ENCODE assay signal across 12 cellular contexts in the genomic region with DNA sequence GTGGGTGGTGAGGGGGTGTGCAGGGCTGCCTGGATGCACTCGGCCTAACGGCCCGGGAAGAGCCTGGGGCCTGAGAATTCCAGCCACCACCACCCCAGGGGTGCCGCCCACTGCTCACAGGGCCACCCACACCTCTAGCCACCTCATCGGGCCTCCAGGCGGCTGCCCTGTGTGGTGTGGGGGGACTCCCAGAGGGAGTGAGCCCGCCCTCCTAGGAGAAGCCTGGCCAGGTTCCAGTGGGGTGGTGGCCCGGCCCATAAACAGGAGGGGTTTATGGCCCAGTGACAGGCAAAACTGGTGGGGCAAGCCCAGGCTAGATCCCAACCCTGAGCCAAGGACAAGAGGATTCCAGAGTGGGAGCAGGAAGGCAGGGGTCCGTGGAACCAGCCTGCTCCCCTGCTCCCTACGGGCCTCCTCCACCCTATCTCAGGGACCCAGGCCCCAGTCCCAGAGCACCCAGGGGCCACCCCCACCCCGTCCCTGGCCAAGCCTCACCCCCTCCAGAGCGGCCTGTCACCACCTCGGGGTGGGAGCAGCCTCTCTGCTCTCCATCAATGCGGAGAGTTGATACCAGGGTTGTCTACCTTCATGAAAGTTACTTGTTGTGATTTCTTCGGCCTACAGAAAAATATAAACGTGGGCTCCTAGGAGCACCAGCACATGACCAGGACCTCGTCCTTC. TPM values are rescaled to one million over a fixed set of nuclear protein-coding genes. Genes with fewer than 3 reads are reported as not detected.
DNase-seq lines count a peak whose midpoint lies in the region; ATAC-seq and TF ChIP-seq lines count a peak whose summit lies in the region.
"Had no signal": no experiment of that assay in that cellular context is flagged by ENCODE, and none has a peak within 500 bp of the region (broad histone marks: within the 10 kb centered on the region; RNA-seq: fewer than 3 reads in every experiment).

No MANE protein-coding gene starts in this region.

- TF ChIP-seq EP300 in sigmoid colon (IDR thresholded peaks at IDR 0.05) = no peak

- TF ChIP-seq POLR2A in sigmoid colon (IDR thresholded peaks at IDR 0.05) = no peak

- intact Hi-C loops in sigmoid colon (cut with DNase I) = no loop called here

- H3K9ac ChIP-seq in duodenal mucosa (ENCODE audit: low read depth in 1 of 2, low read length in 2 of 2) = no peak overlapping the region

- peaks cover 19 to 20% of the 10 kb centered on the region in 2 donors for H3K4me1 ChIP-seq in duodenal mucosa (ENCODE audit: control insufficient read depth in 1 of 2, insufficient read depth in 2 of 2, low read length in 2 of 2)
- H3K4me1 ChIP-seq in sigmoid colon = peaks cover 0 to 27% (median 5%) of the 10 kb centered on the region in 4 donors

- peak; percentile 93 for DNase-seq in Daoy (ENCODE audit: low read depth)
- DNase-seq in NCI-H2171 treated with DMSO at 0.1 percent for 48 hours (lab: John Stamatoyannopoulos, UW) = peak; percentile 51
- peak; percentile 53 for DNase-seq in myocyte (ENCODE audit: low read depth)
- no peak for DNase-seq in sigmoid colon
- DNase-seq in NCI-H2227 (lab: John Stamatoyannopoulos, UW; ENCODE audit: unreplicated experiment) = no peak
- no peak for DNase-seq in hippocampal formation (lab: John Stamatoyannopoulos, UW)
- DNase-seq: activated T-cell treated with anti-CD3 and anti-CD28 coated beads, Interleukin-2, amount 50 U/mL, for 1 hour; dermis blood vessel endothelial cell; spleen; testis had no signal

- H3K27ac ChIP-seq in duodenal mucosa (ENCODE audit: low read depth, low read length) (peak overlapping the region; percentile 42), sigmoid colon (no peak overlapping the region)
- H3K27ac ChIP-seq: testis had no signal

- ATAC-seq in GM21825 (IDR thresholded peaks at IDR 0.05; ENCODE audit: unreplicated experiment) = no peak

- H3K4me3 ChIP-seq in duodenal mucosa (ENCODE audit: low read depth in 1 of 2, low read length in 2 of 2) (no peak overlapping the region), sigmoid colon (no peak overlapping the region)
- H3K4me3 ChIP-seq: spleen, testis had no signal

- peaks cover 0 to 4% of the 10 kb centered on the region in 2 donors for H3K9me3 ChIP-seq in duodenal mucosa (ENCODE audit: control insufficient read depth in 1 of 2, low read length in 2 of 2)
- no peaks in the 10 kb centered on the region for H3K9me3 ChIP-seq in sigmoid colon
- H3K9me3 ChIP-seq: testis had no signal

- WGBS in sigmoid colon, 2 donors = 14 to 68% methylated on average over 17 of the region's 17 CpGs

- no peak for TF ChIP-seq CTCF in sigmoid colon (IDR thresholded peaks at IDR 0.05)

- no peaks in the 10 kb centered on the region for H3K27me3 ChIP-seq in duodenal mucosa (ENCODE audit: control insufficient read depth in 1 of 2, insufficient read depth in 2 of 2, low read length in 2 of 2)
- no peaks in the 10 kb centered on the region for H3K27me3 ChIP-seq in sigmoid colon
- H3K27me3 ChIP-seq: spleen, testis had no signal

- H3K36me3 ChIP-seq in duodenal mucosa (ENCODE audit: control insufficient read depth in 1 of 2, insufficient read depth in 2 of 2, low read length in 2 of 2) = no peaks in the 10 kb centered on the region
- H3K36me3 ChIP-seq in sigmoid colon = no peaks in the 10 kb centered on the region
- H3K36me3 ChIP-seq: spleen had no signal

RNA-seq across cellular contexts. Expression of gene PDGFA, which starts 20.2 kb away (rescaled TPM):
- 23.1 and 34.1 TPM in 2 replicates for total RNA-seq in Daoy (2014; rRNA removed; shearing (Covaris generic))
- total RNA-seq in myocyte = 38.6 and 48.4 TPM in 2 replicates
- 46.7 TPM for polyA plus RNA-seq in myocyte (2012)
- 10 to 100 TPM; 33.9 to 38.5 (median 36.9) TPM for total RNA-seq in sigmoid colon
- 10 to 100 TPM; 19.7 to 21.6 (median 20.0) TPM for polyA plus RNA-seq in sigmoid colon

Comparison
In these comparisons a context has a peak if more than half of its experiments do, and no peak if none do; other contexts are left out.
1. DNase-seq: peak in Daoy (single experiment), NCI-H2171 treated with DMSO at 0.1 percent for 48 hours (single experiment) and myocyte (single experiment); none in sigmoid colon (single experiment), NCI-H2227 (single experiment) and hippocampal formation (0 of 2).